Comparison of ENCODE assay signal across 14 cellular contexts in genomic region chr3:48069339-48069738, GRCh38. TPM values are rescaled to one million over a fixed set of nuclear protein-coding genes. Genes with fewer than 3 reads are reported as not detected.
A peak's percentile ranks its signal among the peaks of the same experiment; 100 is the strongest.
DNase-seq lines count a peak whose midpoint lies in the region; ATAC-seq and TF ChIP-seq lines count a peak whose summit lies in the region.
"Had no signal": no experiment of that assay in that cellular context is flagged by ENCODE, and none has a peak within 500 bp of the region (broad histone marks: within the 10 kb centered on the region; RNA-seq: fewer than 3 reads in every experiment).

No MANE protein-coding gene starts in this region.

- H3K27me3 ChIP-seq in fibroblast of lung (ENCODE audit: control insufficient read depth, insufficient read depth, low read length) (no peaks in the 10 kb centered on the region), right lobe of liver (no peaks in the 10 kb centered on the region)

- H3K4me3 ChIP-seq in fibroblast of lung (replicated peaks in 1 of 4; ENCODE audit: control extremely low read depth in 1 of 4, insufficient read depth in 1 of 4, low read depth in 3 of 4, low read length in 4 of 4) (no peak overlapping the region), right lobe of liver (no peak overlapping the region), lower leg skin (ENCODE audit: low read depth, poor library complexity, severe bottlenecking) (no peak overlapping the region)

- peaks cover 7% of the 10 kb centered on the region for H3K4me1 ChIP-seq in fibroblast of lung (ENCODE audit: control insufficient read depth, extremely low read depth, insufficient read depth, low read length)
- H3K4me1 ChIP-seq in right lobe of liver, result peaks cover 0 to 16% (median 6%) of the 10 kb centered on the region in 4 donors

- peak; percentile 23 for ATAC-seq in Right ventricle myocardium inferior
- ATAC-seq in right lobe of liver, result peak; percentile 33 to 62 (median 47)
- no peak for ATAC-seq in HG02678 (IDR thresholded peaks at IDR 0.05; ENCODE audit: unreplicated experiment)
- ATAC-seq in HG03442 (IDR thresholded peaks at IDR 0.05; ENCODE audit: unreplicated experiment), result no peak

- TF ChIP-seq POLR2A in right lobe of liver (IDR thresholded peaks at IDR 0.05) (no peak), lower leg skin (IDR thresholded peaks at IDR 0.05) (no peak)

- DNase-seq in Right ventricle myocardium inferior (ENCODE audit: missing footprints), result no peak
- no peak for DNase-seq in cardiac septum (ENCODE audit: low spot score)
- peak in 1 of 2 donors; percentile 25 for DNase-seq in fibroblast of lung (ENCODE audit: low read depth in 2 of 2)
- no peak for DNase-seq in right lobe of liver
- no peak for DNase-seq in HuH-7 (ENCODE audit: low spot score)
- DNase-seq in lower leg skin (ENCODE audit: low spot score in 2 of 2), result no peak
- DNase-seq: activated CD4-positive, alpha-beta T cell treated with anti-CD3 and anti-CD28 coated beads for 48 hours; activated CD8-positive, alpha-beta memory T cell treated with anti-CD3 and anti-CD28 coated beads, Interleukin-2, amount 50 U/mL, for 4 hours; activated naive CD4-positive, alpha-beta T cell treated with anti-CD3 and anti-CD28 coated beads, Interleukin-2, amount 10 ng/mL, durations not matched to agents 7 days and 5 days; mesenchymal stem cell; NCI-H2029 treated with DMSO at 0.1 percent for 48 hours; NCI-H510A had no signal

- intact Hi-C loops in Right ventricle myocardium inferior (cut with DNase I) (no loop called here), cardiac septum (cut with DNase I) (no loop called here), right lobe of liver (cut with DNase I) (no loop called here), lower leg skin (cut with DNase I; ENCODE audit: low total_unique reads) (loop anchor here (10.0 kb wide), 1 partner anchor 55 kb away; no protein-coding TSS in a partner anchor)

- H3K27ac ChIP-seq in fibroblast of lung (ENCODE audit: insufficient read depth, low read length) (peak overlapping the region; percentile 53), right lobe of liver (no peak overlapping the region)

- peaks cover 4% of the 10 kb centered on the region for H4K20me1 ChIP-seq in fibroblast of lung (ENCODE audit: control insufficient read depth, extremely low read depth, insufficient read depth, low read length)

- H3K9me3 ChIP-seq in fibroblast of lung (ENCODE audit: control insufficient read depth, insufficient read depth, low read depth, low read length), result no peaks in the 10 kb centered on the region
- H3K9me3 ChIP-seq in right lobe of liver, result no peaks in the 10 kb centered on the region

- H3K4me2 ChIP-seq in fibroblast of lung (ENCODE audit: extremely low read depth, insufficient read depth, low read length), result peak overlapping the region; percentile 45

- H3K9ac ChIP-seq in fibroblast of lung (ENCODE audit: insufficient read depth, low read length), result no peak overlapping the region

- H3K79me2 ChIP-seq in fibroblast of lung (ENCODE audit: control insufficient read depth, insufficient read depth, low read length), result peaks cover 96% of the 10 kb centered on the region

- no peak for TF ChIP-seq CTCF in fibroblast of lung (conservative IDR thresholded peaks at IDR 0.05 in 1 of 2, IDR thresholded peaks at IDR 0.05 in 1 of 2; ENCODE audit: low read depth in 1 of 2, low read length in 2 of 2)
- TF ChIP-seq CTCF in right lobe of liver (IDR thresholded peaks at IDR 0.05), result no peak
- no peak for TF ChIP-seq CTCF in lower leg skin (IDR thresholded peaks at IDR 0.05)

- H3K36me3 ChIP-seq in fibroblast of lung (ENCODE audit: control insufficient read depth, insufficient read depth, low read length) (no peaks in the 10 kb centered on the region), right lobe of liver (no peaks in the 10 kb centered on the region)

- H2AFZ ChIP-seq in fibroblast of lung (ENCODE audit: low read length), result no peak overlapping the region

RNA-seq across cellular contexts. Expression of gene MAP4, which starts 53.1 kb away (rescaled TPM):
- total RNA-seq in Right ventricle myocardium inferior (520 TPM), cardiac septum (1,491 TPM), fibroblast of lung (81.7 and 152 TPM in 2 replicates), right lobe of liver (10 to 100 TPM; 59.1 to 94.9 (median 66.2) TPM), lower leg skin (100 to 1,000 TPM; 102 to 161 (median 126) TPM)
- 243 and 256 TPM in 2 replicates for polyA plus RNA-seq in fibroblast of lung
- 314 and 333 TPM in 2 replicates for polyA plus RNA-seq in fibroblast of lung (2012)
- 304 and 360 TPM in 2 replicates for polyA minus RNA-seq in fibroblast of lung (ENCODE audit: low replicate concordance)

Comparison
In these comparisons a context has a peak if more than half of its experiments do, and no peak if none do; other contexts are left out.
1. ATAC-seq: peak in Right ventricle myocardium inferior (single experiment) and right lobe of liver (4 of 4); none in HG02678 (single experiment) and HG03442 (single experiment).